18 cellular contexts compared by ENCODE assay signal in the genomic region with DNA sequence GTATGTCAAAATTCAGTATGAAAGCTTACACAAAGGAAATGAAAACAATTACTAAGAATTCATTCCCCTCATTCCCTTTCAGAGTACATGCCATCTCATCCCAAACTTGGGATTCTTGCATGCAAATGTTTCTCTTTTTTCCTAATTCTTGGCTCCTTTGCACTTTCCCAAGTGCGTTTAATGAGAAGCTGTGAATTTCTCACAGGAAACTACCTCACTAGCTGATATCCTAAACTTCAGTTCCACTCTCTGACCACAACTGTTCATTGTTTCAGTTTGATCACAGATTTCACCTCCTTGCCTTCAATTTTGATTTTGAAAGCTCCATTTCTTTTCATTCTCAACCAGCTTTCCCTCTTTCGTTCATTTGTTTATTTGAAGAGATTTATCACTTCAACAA. TPM values are rescaled to one million over a fixed set of nuclear protein-coding genes. Genes with fewer than 3 reads are reported as not detected.
DNase-seq lines count a peak whose midpoint lies in the region; ATAC-seq and TF ChIP-seq lines count a peak whose summit lies in the region.
"Had no signal": no experiment of that assay in that cellular context is flagged by ENCODE, and none has a peak within 500 bp of the region (broad histone marks: within the 10 kb centered on the region; RNA-seq: fewer than 3 reads in every experiment).

No MANE protein-coding gene starts in this region.

- no peaks in the 10 kb centered on the region for H3K79me2 ChIP-seq in neural progenitor cell (ENCODE audit: low read depth)

- peak overlapping the region; percentile 47 for H2AFZ ChIP-seq in neural progenitor cell (replicated peaks)

- H3K27ac Mint-ChIP-seq in neural progenitor cell (no peak overlapping the region), WTC11 (no peak overlapping the region)
- H3K27ac Mint-ChIP-seq: CD14-positive monocyte had no signal

- H3K9me3 Mint-ChIP-seq in neural progenitor cell (no peaks in the 10 kb centered on the region), WTC11 (no peaks in the 10 kb centered on the region)

- H3K9me3 ChIP-seq in neural progenitor cell (ENCODE audit: low read depth) = no peaks in the 10 kb centered on the region
- H3K9me3 ChIP-seq: mucosa of descending colon, transverse colon had no signal

- H3K4me3 Mint-ChIP-seq in neural progenitor cell (no peak overlapping the region), WTC11 (no peak overlapping the region)
- H3K4me3 Mint-ChIP-seq: CD14-positive monocyte had no signal

- DNase-seq in neural progenitor cell (ENCODE audit: low spot score) = no peak
- no peak for DNase-seq in WTC11 (ENCODE audit: low spot score)
- no peak for DNase-seq in NAMALWA (ENCODE audit: low spot score)
- no peak for DNase-seq in stimulated activated CD4-positive, alpha-beta T cell treated with anti-CD3 and anti-CD28 coated beads, Interleukin-15, amount 100 ng/mL, for 24 hours
- DNase-seq: activated CD4-positive, alpha-beta T cell treated with anti-CD3 and anti-CD28 coated beads, Interleukin-2, amount 50 U/mL, for 4 hours; activated naive CD4-positive, alpha-beta T cell; IMR-90; islet precursor cell; mucosa of descending colon; NCI-H1436 treated with DMSO at 0.1 percent for 48 hours; NCI-H69; posterior cingulate gyrus; transverse colon had no signal

- no peak overlapping the region for H3K4me3 ChIP-seq in neural progenitor cell
- H3K4me3 ChIP-seq: mucosa of descending colon, transverse colon had no signal

- H3K4me1 Mint-ChIP-seq in neural progenitor cell (no peaks in the 10 kb centered on the region), WTC11 (0 out of 2 replicates have a peak, but pooled peaks cover 1% of the 10 kb centered on the region)
- H3K4me1 Mint-ChIP-seq: CD14-positive monocyte had no signal

- H3K27ac ChIP-seq in neural progenitor cell = no peak overlapping the region
- H3K27ac ChIP-seq: transverse colon had no signal

- no peaks in the 10 kb centered on the region for H3F3A ChIP-seq in neural progenitor cell (ENCODE audit: low read depth)

- POLR2A ChIA-PET in WTC11 (lab: Charles Lee) = no interaction called here

- peaks cover 55% of the 10 kb centered on the region for H3K27me3 ChIP-seq in neural progenitor cell
- H3K27me3 ChIP-seq: transverse colon had no signal

- CTCF ChIA-PET in WTC11 (lab: Charles Lee) = interaction anchor here (1.4 kb wide), 1 partner anchor 189 kb away, joined by 4 read pairs; no protein-coding TSS in a partner anchor

- ATAC-seq in GM19035 (IDR thresholded peaks at IDR 0.05; ENCODE audit: unreplicated experiment) (peak; percentile 62), GM21737 (IDR thresholded peaks at IDR 0.05; ENCODE audit: unreplicated experiment) (peak; percentile 50), HG03196 (IDR thresholded peaks at IDR 0.05; ENCODE audit: unreplicated experiment) (peak; percentile 56), GM19023 (IDR thresholded peaks at IDR 0.05; ENCODE audit: unreplicated experiment) (no peak), WTC11 (no peak)
- ATAC-seq: mucosa of descending colon had no signal

- TF ChIP-seq CTCF in neural progenitor cell (IDR thresholded peaks at IDR 0.05) = no peak
- TF ChIP-seq CTCF in WTC11 (IDR thresholded peaks at IDR 0.05) = no peak

- H3K9ac ChIP-seq in neural progenitor cell = no peak overlapping the region

- no peak overlapping the region for H3K4me2 ChIP-seq in neural progenitor cell

- H3K27me3 Mint-ChIP-seq in neural progenitor cell (ENCODE audit: insufficient read depth, low read depth) = no peaks in the 10 kb centered on the region
- peaks cover 41% of the 10 kb centered on the region for H3K27me3 Mint-ChIP-seq in WTC11 (ENCODE audit: low read depth)

- no peaks in the 10 kb centered on the region for H3K36me3 ChIP-seq in neural progenitor cell
- H3K36me3 ChIP-seq: transverse colon had no signal

- no peaks in the 10 kb centered on the region for H4K20me1 ChIP-seq in neural progenitor cell (ENCODE audit: low read depth)

- H3K4me1 ChIP-seq in neural progenitor cell = no peaks in the 10 kb centered on the region

- no peaks in the 10 kb centered on the region for H3K36me3 Mint-ChIP-seq in neural progenitor cell
- H3K36me3 Mint-ChIP-seq in WTC11 = no peaks in the 10 kb centered on the region
- H3K36me3 Mint-ChIP-seq: CD14-positive monocyte had no signal

TF ChIP-seq in WTC11, 78 proteins besides CTCF, POLR2A, EP300 and RAD21 (continues in another document):
- TF ChIP-seq NR1H2 (CRISPR knock-in tag; IDR thresholded peaks at IDR 0.05) (no peak), HMGA2 (CRISPR knock-in tag; IDR thresholded peaks at IDR 0.05) (no peak), JAZF1 (CRISPR knock-in tag; IDR thresholded peaks at IDR 0.05) (no peak), ZNF423 (CRISPR knock-in tag; IDR thresholded peaks at IDR 0.05) (no peak), NFYB (CRISPR knock-in tag; conservative IDR thresholded peaks at IDR 0.05; ENCODE audit: low read depth) (no peak), ATF1 (CRISPR knock-in tag; IDR thresholded peaks at IDR 0.05) (no peak)
- TF ChIP-seq, protein P1, sequence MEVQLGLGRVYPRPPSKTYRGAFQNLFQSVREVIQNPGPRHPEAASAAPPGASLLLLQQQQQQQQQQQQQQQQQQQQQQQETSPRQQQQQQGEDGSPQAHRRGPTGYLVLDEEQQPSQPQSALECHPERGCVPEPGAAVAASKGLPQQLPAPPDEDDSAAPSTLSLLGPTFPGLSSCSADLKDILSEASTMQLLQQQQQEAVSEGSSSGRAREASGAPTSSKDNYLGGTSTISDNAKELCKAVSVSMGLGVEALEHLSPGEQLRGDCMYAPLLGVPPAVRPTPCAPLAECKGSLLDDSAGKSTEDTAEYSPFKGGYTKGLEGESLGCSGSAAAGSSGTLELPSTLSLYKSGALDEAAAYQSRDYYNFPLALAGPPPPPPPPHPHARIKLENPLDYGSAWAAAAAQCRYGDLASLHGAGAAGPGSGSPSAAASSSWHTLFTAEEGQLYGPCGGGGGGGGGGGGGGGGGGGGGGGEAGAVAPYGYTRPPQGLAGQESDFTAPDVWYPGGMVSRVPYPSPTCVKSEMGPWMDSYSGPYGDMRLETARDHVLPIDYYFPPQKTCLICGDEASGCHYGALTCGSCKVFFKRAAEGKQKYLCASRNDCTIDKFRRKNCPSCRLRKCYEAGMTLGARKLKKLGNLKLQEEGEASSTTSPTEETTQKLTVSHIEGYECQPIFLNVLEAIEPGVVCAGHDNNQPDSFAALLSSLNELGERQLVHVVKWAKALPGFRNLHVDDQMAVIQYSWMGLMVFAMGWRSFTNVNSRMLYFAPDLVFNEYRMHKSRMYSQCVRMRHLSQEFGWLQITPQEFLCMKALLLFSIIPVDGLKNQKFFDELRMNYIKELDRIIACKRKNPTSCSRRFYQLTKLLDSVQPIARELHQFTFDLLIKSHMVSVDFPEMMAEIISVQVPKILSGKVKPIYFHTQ (CRISPR knock-in tag; IDR thresholded peaks at IDR 0.05) = no peak
- TF ChIP-seq, protein P2, sequence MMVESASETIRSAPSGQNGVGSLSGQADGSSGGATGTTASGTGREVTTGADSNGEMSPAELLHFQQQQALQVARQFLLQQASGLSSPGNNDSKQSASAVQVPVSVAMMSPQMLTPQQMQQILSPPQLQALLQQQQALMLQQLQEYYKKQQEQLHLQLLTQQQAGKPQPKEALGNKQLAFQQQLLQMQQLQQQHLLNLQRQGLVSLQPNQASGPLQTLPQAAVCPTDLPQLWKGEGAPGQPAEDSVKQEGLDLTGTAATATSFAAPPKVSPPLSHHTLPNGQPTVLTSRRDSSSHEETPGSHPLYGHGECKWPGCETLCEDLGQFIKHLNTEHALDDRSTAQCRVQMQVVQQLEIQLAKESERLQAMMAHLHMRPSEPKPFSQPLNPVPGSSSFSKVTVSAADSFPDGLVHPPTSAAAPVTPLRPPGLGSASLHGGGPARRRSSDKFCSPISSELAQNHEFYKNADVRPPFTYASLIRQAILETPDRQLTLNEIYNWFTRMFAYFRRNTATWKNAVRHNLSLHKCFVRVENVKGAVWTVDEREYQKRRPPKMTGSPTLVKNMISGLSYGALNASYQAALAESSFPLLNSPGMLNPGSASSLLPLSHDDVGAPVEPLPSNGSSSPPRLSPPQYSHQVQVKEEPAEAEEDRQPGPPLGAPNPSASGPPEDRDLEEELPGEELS (CRISPR knock-in tag; IDR thresholded peaks at IDR 0.05) = no peak
- TF ChIP-seq, protein P3, sequence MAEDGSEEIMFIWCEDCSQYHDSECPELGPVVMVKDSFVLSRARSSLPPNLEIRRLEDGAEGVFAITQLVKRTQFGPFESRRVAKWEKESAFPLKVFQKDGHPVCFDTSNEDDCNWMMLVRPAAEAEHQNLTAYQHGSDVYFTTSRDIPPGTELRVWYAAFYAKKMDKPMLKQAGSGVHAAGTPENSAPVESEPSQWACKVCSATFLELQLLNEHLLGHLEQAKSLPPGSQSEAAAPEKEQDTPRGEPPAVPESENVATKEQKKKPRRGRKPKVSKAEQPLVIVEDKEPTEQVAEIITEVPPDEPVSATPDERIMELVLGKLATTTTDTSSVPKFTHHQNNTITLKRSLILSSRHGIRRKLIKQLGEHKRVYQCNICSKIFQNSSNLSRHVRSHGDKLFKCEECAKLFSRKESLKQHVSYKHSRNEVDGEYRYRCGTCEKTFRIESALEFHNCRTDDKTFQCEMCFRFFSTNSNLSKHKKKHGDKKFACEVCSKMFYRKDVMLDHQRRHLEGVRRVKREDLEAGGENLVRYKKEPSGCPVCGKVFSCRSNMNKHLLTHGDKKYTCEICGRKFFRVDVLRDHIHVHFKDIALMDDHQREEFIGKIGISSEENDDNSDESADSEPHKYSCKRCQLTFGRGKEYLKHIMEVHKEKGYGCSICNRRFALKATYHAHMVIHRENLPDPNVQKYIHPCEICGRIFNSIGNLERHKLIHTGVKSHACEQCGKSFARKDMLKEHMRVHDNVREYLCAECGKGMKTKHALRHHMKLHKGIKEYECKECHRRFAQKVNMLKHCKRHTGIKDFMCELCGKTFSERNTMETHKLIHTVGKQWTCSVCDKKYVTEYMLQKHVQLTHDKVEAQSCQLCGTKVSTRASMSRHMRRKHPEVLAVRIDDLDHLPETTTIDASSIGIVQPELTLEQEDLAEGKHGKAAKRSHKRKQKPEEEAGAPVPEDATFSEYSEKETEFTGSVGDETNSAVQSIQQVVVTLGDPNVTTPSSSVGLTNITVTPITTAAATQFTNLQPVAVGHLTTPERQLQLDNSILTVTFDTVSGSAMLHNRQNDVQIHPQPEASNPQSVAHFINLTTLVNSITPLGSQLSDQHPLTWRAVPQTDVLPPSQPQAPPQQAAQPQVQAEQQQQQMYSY (CRISPR knock-in tag; IDR thresholded peaks at IDR 0.05) = no peak

RNA-seq across cellular contexts. Expression of a gene that starts 5.9 kb away (rescaled TPM):
- total RNA-seq in neural progenitor cell (ENCODE audit: low replicate concordance) (25.7 and 54.8 TPM in 2 replicates), WTC11 (2021) (15.3 to 19.9 TPM (median 15.8 TPM) in 3 replicates)

Comparison
In these comparisons a context has a peak if more than half of its experiments do, and no peak if none do; other contexts are left out.
1. ATAC-seq: peak in GM19035 (single experiment), GM21737 (single experiment) and HG03196 (single experiment); none in GM19023 (single experiment) and WTC11 (single experiment).